ENCODE assay signal across 24 cellular contexts in the genomic region with DNA sequence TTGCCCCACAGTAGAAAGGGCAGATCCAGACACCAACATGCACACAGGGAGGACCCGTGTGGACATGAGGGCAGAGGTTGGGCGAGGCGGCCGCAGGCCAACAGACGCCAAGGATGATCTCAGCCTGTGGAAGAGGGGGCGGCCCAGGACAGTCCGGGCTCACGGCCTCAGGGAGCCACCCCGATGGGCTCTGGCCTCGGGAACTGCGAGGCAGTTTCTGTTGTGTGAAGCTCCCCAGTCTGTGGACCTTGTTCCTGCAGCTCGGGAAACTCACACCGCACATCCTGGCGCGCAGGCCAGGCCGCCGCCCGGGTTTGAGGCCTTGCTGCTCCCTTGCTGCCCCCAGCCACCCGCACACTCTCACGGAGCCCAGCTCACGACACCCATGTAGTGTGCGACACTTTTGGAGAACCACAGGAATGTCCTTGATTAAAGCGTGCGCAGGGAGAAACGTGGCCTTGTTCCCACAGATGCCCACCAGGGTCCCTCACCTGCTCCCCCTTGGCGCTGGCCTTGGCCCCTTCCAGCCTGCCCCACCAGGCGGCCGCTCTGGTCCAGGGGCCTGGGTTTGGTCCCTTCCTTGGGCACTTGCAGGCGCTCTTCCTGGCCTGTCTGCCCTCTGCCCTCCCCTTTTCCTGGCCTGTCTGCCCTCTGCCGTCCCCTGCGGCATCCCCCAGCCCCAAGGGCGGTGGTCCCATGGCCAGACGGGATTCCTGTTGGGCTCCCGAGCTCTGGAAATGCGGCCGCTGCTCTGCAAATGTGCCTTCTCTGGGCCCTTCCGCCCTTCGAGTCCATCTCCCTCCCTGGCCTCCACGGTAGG.
"Had no signal": no experiment of that assay in that cellular context is flagged by ENCODE, and none has a peak within 500 bp of the region (broad histone marks: within the 10 kb centered on the region; RNA-seq: fewer than 3 reads in every experiment).

No MANE protein-coding gene starts in this region.

- H3K4me3 ChIP-seq: adrenal gland had no signal

- DNase-seq: activated B cell treated with CpG ODN at 0.5 μM for 24 hours; activated CD4-positive, alpha-beta T cell treated with anti-CD3 and anti-CD28 coated beads for 1 hour; activated CD4-positive, alpha-beta T cell treated with anti-CD3 and anti-CD28 coated beads, Interleukin-2, amount 10 ng/mL, durations not matched to agents 24 days and 14 days; activated CD4-positive, alpha-beta T cell treated with anti-CD3 and anti-CD28 coated beads, Interleukin-2, amount 50 U/mL, for 48 hours; activated naive CD4-positive, alpha-beta T cell treated with anti-CD3 and anti-CD28 coated beads, Interleukin-2, amount 50 U/mL, for 16 hours; activated naive CD8-positive, alpha-beta T cell treated with anti-CD3 and anti-CD28 coated beads, Interleukin-2, amount 10 ng/mL, durations not matched to agents 7 days and 5 days; adrenal gland; anterior cingulate cortex; central memory CD4-positive, alpha-beta T cell; KG1; NCI-H1048; NCI-H1417; NCI-H1930; NCI-H2171; NCI-H2227 treated with DMSO at 0.1 percent for 48 hours; NCI-H510A; NCI-H526 treated with DMSO at 0.1 percent for 48 hours; NCI-H82; OCI-M1; RPMI8226; SHP77; T-helper 17 cell; T-helper 9 cell had no signal

- H3K27ac Mint-ChIP-seq: activated B cell treated with CpG ODN at 0.5 μM for 24 hours; activated CD4-positive, alpha-beta T cell treated with anti-CD3 and anti-CD28 coated beads, Interleukin-2, amount 10 ng/mL, durations not matched to agents 24 days and 14 days; activated naive CD8-positive, alpha-beta T cell treated with anti-CD3 and anti-CD28 coated beads, Interleukin-2, amount 10 ng/mL, durations not matched to agents 7 days and 5 days; T-helper 17 cell had no signal

- H3K27me3 ChIP-seq: adrenal gland had no signal

- H3K4me3 Mint-ChIP-seq: activated B cell treated with CpG ODN at 0.5 μM for 24 hours; activated CD4-positive, alpha-beta T cell treated with anti-CD3 and anti-CD28 coated beads, Interleukin-2, amount 10 ng/mL, durations not matched to agents 24 days and 14 days; activated naive CD8-positive, alpha-beta T cell treated with anti-CD3 and anti-CD28 coated beads, Interleukin-2, amount 10 ng/mL, durations not matched to agents 7 days and 5 days; T-helper 17 cell had no signal

- H3K9me3 Mint-ChIP-seq: activated B cell treated with CpG ODN at 0.5 μM for 24 hours; activated CD4-positive, alpha-beta T cell treated with anti-CD3 and anti-CD28 coated beads, Interleukin-2, amount 10 ng/mL, durations not matched to agents 24 days and 14 days; activated naive CD8-positive, alpha-beta T cell treated with anti-CD3 and anti-CD28 coated beads, Interleukin-2, amount 10 ng/mL, durations not matched to agents 7 days and 5 days had no signal

- H3K36me3 Mint-ChIP-seq: activated naive CD8-positive, alpha-beta T cell treated with anti-CD3 and anti-CD28 coated beads, Interleukin-2, amount 10 ng/mL, durations not matched to agents 7 days and 5 days had no signal

- H3K9me3 ChIP-seq: adrenal gland had no signal

- ATAC-seq: Panc1, T-helper 17 cell had no signal

- H3K36me3 ChIP-seq: adrenal gland had no signal

- H3K27ac ChIP-seq: adrenal gland had no signal

- H3K27me3 Mint-ChIP-seq: activated B cell treated with CpG ODN at 0.5 μM for 24 hours had no signal
